In genomic region chr3:60770532-60770931, GRCh38 we compare ENCODE assay signal across 1 cellular context.
TF ChIP-seq lines count a peak whose summit lies in the region.

No MANE protein-coding gene starts in this region.

TF ChIP-seq in H1, 55 proteins besides CTCF, POLR2A, EP300 and RAD21:
- TF ChIP-seq, protein P1, sequence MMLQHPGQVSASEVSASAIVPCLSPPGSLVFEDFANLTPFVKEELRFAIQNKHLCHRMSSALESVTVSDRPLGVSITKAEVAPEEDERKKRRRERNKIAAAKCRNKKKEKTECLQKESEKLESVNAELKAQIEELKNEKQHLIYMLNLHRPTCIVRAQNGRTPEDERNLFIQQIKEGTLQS (IDR thresholded peaks at IDR 0.05; ENCODE audit: insufficient read depth, low read depth, low read length) = no peak
- TF ChIP-seq YY1 (IDR thresholded peaks at IDR 0.05; ENCODE audit: low read depth, low read length) (no peak), GABPA (IDR thresholded peaks at IDR 0.05; ENCODE audit: borderline replicate concordance, insufficient read depth, low read length) (no peak), NRF1 (IDR thresholded peaks at IDR 0.05; ENCODE audit: low read depth, low read length) (no peak), GTF2F1 (IDR thresholded peaks at IDR 0.05; ENCODE audit: borderline replicate concordance, low read depth, low read length) (no peak), FOSL1 (IDR thresholded peaks at IDR 0.05; ENCODE audit: insufficient read depth, low read depth, low read length) (no peak), SRF (IDR thresholded peaks at IDR 0.05; ENCODE audit: low read depth, low read length) (no peak), JUN (IDR thresholded peaks at IDR 0.05; ENCODE audit: low read depth, low read length) (no peak), KDM1A (IDR thresholded peaks at IDR 0.05; ENCODE audit: borderline replicate concordance, low read length) (no peak), RXRA (IDR thresholded peaks at IDR 0.05; ENCODE audit: insufficient read depth, low read depth, low read length) (no peak)
